Comparison of ENCODE assay signal across 1 cellular context in genomic region chr22:35308480-35308945, GRCh38.
A peak's percentile ranks its signal among the peaks of the same experiment; 100 is the strongest.
TF ChIP-seq lines count a peak whose summit lies in the region.

No MANE protein-coding gene starts in this region.

TF ChIP-seq in GM12878, 131 proteins besides CTCF, POLR2A, EP300 and RAD21 (continued from another document and continues in another):
- TF ChIP-seq ATF2 (IDR thresholded peaks at IDR 0.05; ENCODE audit: low read length), result peak; percentile 83
- TF ChIP-seq NR2F1 (conservative IDR thresholded peaks at IDR 0.05), result peak; percentile 54; the same call in 1 of the 2 replicates
- no peak for TF ChIP-seq CUX1 (IDR thresholded peaks at IDR 0.05; ENCODE audit: insufficient replicate concordance, low read depth, low read length)
- TF ChIP-seq TBL1XR1 (IDR thresholded peaks at IDR 0.05; ENCODE audit: low read depth, low read length), result peak; percentile 95
- peak; percentile 74 for TF ChIP-seq ZNF217 (IDR thresholded peaks at IDR 0.05)
- TF ChIP-seq FOS (IDR thresholded peaks at IDR 0.05; ENCODE audit: borderline replicate concordance, extremely low read depth, insufficient read length), result no peak
- peak; percentile 28; the same call in 1 of the 2 replicates for TF ChIP-seq CREM (IDR thresholded peaks at IDR 0.05; ENCODE audit: low read depth)
- TF ChIP-seq RCOR1 (conservative IDR thresholded peaks at IDR 0.05; ENCODE audit: low read depth, low read length), result no peak
- peak; percentile 49; the same call in 1 of the 2 replicates for TF ChIP-seq CREB1 (IDR thresholded peaks at IDR 0.05; ENCODE audit: low read depth)
- no peak for TF ChIP-seq MAX (IDR thresholded peaks at IDR 0.05; ENCODE audit: low read depth, low read length)
- TF ChIP-seq ZBTB33 (IDR thresholded peaks at IDR 0.05), result no peak
- no peak for TF ChIP-seq ZZZ3 (IDR thresholded peaks at IDR 0.05; ENCODE audit: control insufficient read depth, insufficient read length, low read depth)
- TF ChIP-seq PML (IDR thresholded peaks at IDR 0.05; ENCODE audit: low read length), result 0 out of 2 replicates have a peak, but pooled peaks have one; percentile 59
- no peak for TF ChIP-seq USF2 (IDR thresholded peaks at IDR 0.05; ENCODE audit: borderline replicate concordance, low read depth, low read length)
- no peak for TF ChIP-seq ZNF592 (IDR thresholded peaks at IDR 0.05)
- TF ChIP-seq SRF (IDR thresholded peaks at IDR 0.05; ENCODE audit: low read depth in 2 of 2, low read length in 2 of 2), result no peak
- peak; percentile 76 for TF ChIP-seq SKIL (IDR thresholded peaks at IDR 0.05; ENCODE audit: low read depth, poor library complexity, severe bottlenecking)
- peak; percentile 88 for TF ChIP-seq EED (IDR thresholded peaks at IDR 0.05; ENCODE audit: low read depth)
- peak; percentile 28; the same call in 1 of the 2 replicates for TF ChIP-seq SMARCA5 (IDR thresholded peaks at IDR 0.05)
- TF ChIP-seq PAX8 (IDR thresholded peaks at IDR 0.05), result no peak
- TF ChIP-seq MEF2A (IDR thresholded peaks at IDR 0.05; ENCODE audit: insufficient read depth, low read depth, low read length), result peak; percentile 96
- no peak for TF ChIP-seq EZH2 (IDR thresholded peaks at IDR 0.05; ENCODE audit: borderline replicate concordance, control insufficient read depth, low read depth, low read length)
- TF ChIP-seq MEF2B (IDR thresholded peaks at IDR 0.05; ENCODE audit: partially characterized antibody, poor library complexity, severe bottlenecking), result peak; percentile 93
- no peak for TF ChIP-seq YBX1 (IDR thresholded peaks at IDR 0.05)
- no peak for TF ChIP-seq TARDBP (IDR thresholded peaks at IDR 0.05; ENCODE audit: borderline replicate concordance)
- TF ChIP-seq PRDM15 (CRISPR knock-in tag; IDR thresholded peaks at IDR 0.05), result no peak
- 0 out of 2 replicates have a peak, but pooled peaks have one; percentile 47 for TF ChIP-seq CBX5 (IDR thresholded peaks at IDR 0.05; ENCODE audit: low read depth)
- peak; percentile 94 for TF ChIP-seq NFIC (IDR thresholded peaks at IDR 0.05; ENCODE audit: low read depth, low read length)
- TF ChIP-seq BCL3 (IDR thresholded peaks at IDR 0.05; ENCODE audit: borderline replicate concordance, insufficient read depth, low read depth, low read length, poor library complexity, severe bottlenecking), result no peak
- no peak for TF ChIP-seq IRF4 (IDR thresholded peaks at IDR 0.05; ENCODE audit: low read depth, low read length)
- no peak for TF ChIP-seq STAT3 (IDR thresholded peaks at IDR 0.05; ENCODE audit: low read depth, low read length)
- TF ChIP-seq IKZF2 (IDR thresholded peaks at IDR 0.05), result peak; percentile 89 to 90
- TF ChIP-seq GABPA (IDR thresholded peaks at IDR 0.05; ENCODE audit: low read depth), result 0 out of 2 replicates have a peak, but pooled peaks have one; percentile 44
- TF ChIP-seq NR2C1 (IDR thresholded peaks at IDR 0.05), result no peak
- TF ChIP-seq ZBED1 (IDR thresholded peaks at IDR 0.05; ENCODE audit: borderline replicate concordance), result peak; percentile 76; the same call in 1 of the 2 replicates
- TF ChIP-seq MXI1 (IDR thresholded peaks at IDR 0.05; ENCODE audit: low read depth, low read length), result no peak
- no peak for TF ChIP-seq ZNF274 (IDR thresholded peaks at IDR 0.05; ENCODE audit: insufficient read depth, insufficient read length)
- TF ChIP-seq ZNF24 (IDR thresholded peaks at IDR 0.05), result peak; percentile 5; the same call in 1 of the 2 replicates
- 0 out of 2 replicates have a peak, but pooled peaks have one; percentile 25 for TF ChIP-seq POLR2AphosphoS5 (IDR thresholded peaks at IDR 0.05; ENCODE audit: low read length)
